ENCODE assay signal across 1 cellular context in the genomic region with DNA sequence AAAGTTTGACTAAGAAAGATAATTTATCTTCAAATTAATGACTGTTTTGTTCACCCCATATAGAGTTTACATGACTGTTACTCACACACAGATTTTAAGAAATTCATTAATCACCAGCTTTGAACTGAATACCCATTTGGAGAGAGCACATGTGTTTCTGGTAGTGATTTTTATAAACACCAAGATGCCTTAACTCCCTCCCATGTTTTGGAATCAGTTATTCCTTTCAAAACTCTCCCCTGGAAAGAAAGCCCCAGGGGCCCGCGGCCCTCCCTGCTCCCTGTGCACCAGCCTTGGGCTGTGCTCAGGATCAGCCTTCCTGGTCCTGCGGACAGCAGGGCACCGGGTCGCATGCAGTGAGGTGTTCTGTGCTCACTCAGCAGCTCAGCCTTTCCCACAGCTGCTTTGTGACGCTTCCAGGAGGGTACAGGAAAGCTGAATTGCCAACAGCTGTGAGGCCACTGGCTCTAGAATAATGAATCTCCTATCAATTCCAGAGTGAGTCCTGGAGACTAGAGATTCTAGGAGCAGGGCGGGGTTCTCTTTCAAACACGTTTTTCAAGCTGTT.
TF ChIP-seq lines count a peak whose summit lies in the region.

No MANE protein-coding gene starts in this region.

TF ChIP-seq in WTC11, 78 proteins besides CTCF, POLR2A, EP300 and RAD21 (continued from another document):
- TF ChIP-seq STAT6 (CRISPR knock-in tag; conservative IDR thresholded peaks at IDR 0.05; ENCODE audit: low read depth) (no peak), E2F4 (CRISPR knock-in tag; IDR thresholded peaks at IDR 0.05; ENCODE audit: borderline replicate concordance, low read depth) (no peak), ZNF671 (CRISPR knock-in tag; IDR thresholded peaks at IDR 0.05) (no peak), ZNF396 (CRISPR knock-in tag; IDR thresholded peaks at IDR 0.05; ENCODE audit: borderline replicate concordance) (no peak), NR1H2 (CRISPR knock-in tag; IDR thresholded peaks at IDR 0.05) (no peak), ZBTB21 (CRISPR knock-in tag; IDR thresholded peaks at IDR 0.05; ENCODE audit: borderline replicate concordance) (no peak), ZNF416 (CRISPR knock-in tag; IDR thresholded peaks at IDR 0.05) (no peak), AR (CRISPR knock-in tag; IDR thresholded peaks at IDR 0.05) (no peak)
